1 cellular context compared by ENCODE assay signal in genomic region chr2:181944164-181944913, GRCh38.
TF ChIP-seq lines count a peak whose summit lies in the region.

No MANE protein-coding gene starts in this region.

TF ChIP-seq in HepG2, 621 proteins besides CTCF, POLR2A, EP300 and RAD21 (continued from another document and continues in another):
- TF ChIP-seq POGK (CRISPR knock-in tag; conservative IDR thresholded peaks at IDR 0.05) (no peak), ARID5B (CRISPR knock-in tag; IDR thresholded peaks at IDR 0.05) (peak; percentile 79; the same call in 1 of the 2 replicates), PITX1 (CRISPR knock-in tag; IDR thresholded peaks at IDR 0.05) (no peak), NR3C1 (CRISPR knock-in tag; IDR thresholded peaks at IDR 0.05) (no peak), POGZ (CRISPR knock-in tag; IDR thresholded peaks at IDR 0.05) (peak; percentile 57), ZBTB43 (CRISPR knock-in tag; conservative IDR thresholded peaks at IDR 0.05) (no peak), MTERF4 (CRISPR knock-in tag; IDR thresholded peaks at IDR 0.05) (no peak), KDM3A (CRISPR knock-in tag; IDR thresholded peaks at IDR 0.05; ENCODE audit: low read depth) (no peak), LBX2 (CRISPR knock-in tag; IDR thresholded peaks at IDR 0.05; ENCODE audit: borderline replicate concordance) (no peak), HNRNPL (IDR thresholded peaks at IDR 0.05; ENCODE audit: low read depth, low read length) (no peak), TMF1 (CRISPR knock-in tag; IDR thresholded peaks at IDR 0.05; ENCODE audit: low read depth) (no peak), NAIF1 (CRISPR knock-in tag; IDR thresholded peaks at IDR 0.05; ENCODE audit: borderline replicate concordance) (no peak), DNMT3B (CRISPR knock-in tag; conservative IDR thresholded peaks at IDR 0.05) (no peak), ZNF766 (CRISPR knock-in tag; IDR thresholded peaks at IDR 0.05; ENCODE audit: borderline replicate concordance) (no peak), TCF7L2 (IDR thresholded peaks at IDR 0.05; ENCODE audit: low read depth, low read length) (no peak), CENPX (CRISPR knock-in tag; IDR thresholded peaks at IDR 0.05) (no peak), GABPB1 (CRISPR knock-in tag; IDR thresholded peaks at IDR 0.05) (no peak), ZNF800 (CRISPR knock-in tag; IDR thresholded peaks at IDR 0.05) (no peak), MBD4 (IDR thresholded peaks at IDR 0.05; ENCODE audit: borderline replicate concordance, low read length) (no peak; the same call in 1 of the 2 replicates), ZKSCAN8 (CRISPR knock-in tag; IDR thresholded peaks at IDR 0.05; ENCODE audit: borderline replicate concordance) (no peak), SATB2 (CRISPR knock-in tag; IDR thresholded peaks at IDR 0.05) (no peak), MTA3 (CRISPR knock-in tag; IDR thresholded peaks at IDR 0.05) (no peak), FOSL1 (CRISPR knock-in tag; IDR thresholded peaks at IDR 0.05; ENCODE audit: borderline replicate concordance) (no peak), ZFP41 (CRISPR knock-in tag; IDR thresholded peaks at IDR 0.05; ENCODE audit: borderline replicate concordance) (no peak), HBP1 (CRISPR knock-in tag; IDR thresholded peaks at IDR 0.05; ENCODE audit: low read depth) (0 out of 2 replicates have a peak, but pooled peaks have one; percentile 34), HINFP (CRISPR knock-in tag; IDR thresholded peaks at IDR 0.05; ENCODE audit: low read depth) (no peak), ZFP62 (CRISPR knock-in tag; IDR thresholded peaks at IDR 0.05) (no peak), FOXC1 (CRISPR knock-in tag; IDR thresholded peaks at IDR 0.05; ENCODE audit: borderline replicate concordance) (no peak), CEBPG (CRISPR knock-in tag; IDR thresholded peaks at IDR 0.05) (no peak), RARG (CRISPR knock-in tag; IDR thresholded peaks at IDR 0.05; ENCODE audit: low read depth) (no peak), ZNF235 (CRISPR knock-in tag; IDR thresholded peaks at IDR 0.05; ENCODE audit: borderline replicate concordance) (no peak), MIXL1 (CRISPR knock-in tag; IDR thresholded peaks at IDR 0.05) (peak; percentile 34; the same call in 1 of the 2 replicates), ZNF3 (CRISPR knock-in tag; IDR thresholded peaks at IDR 0.05) (no peak), ZNF253 (CRISPR knock-in tag; IDR thresholded peaks at IDR 0.05; ENCODE audit: borderline replicate concordance) (no peak), FLYWCH1 (CRISPR knock-in tag; IDR thresholded peaks at IDR 0.05) (no peak), ZNF7 (CRISPR knock-in tag; IDR thresholded peaks at IDR 0.05) (no peak), HNF1B (CRISPR knock-in tag; IDR thresholded peaks at IDR 0.05) (no peak), ATF2 (CRISPR knock-in tag; IDR thresholded peaks at IDR 0.05) (no peak), AKNA (CRISPR knock-in tag; IDR thresholded peaks at IDR 0.05; ENCODE audit: borderline replicate concordance) (no peak), MZF1 (CRISPR knock-in tag; IDR thresholded peaks at IDR 0.05; ENCODE audit: borderline replicate concordance) (no peak)
